Comparison of ENCODE assay signal across 13 cellular contexts in genomic region chr17:73549841-73550430, GRCh38.
"Had no signal": no experiment of that assay in that cellular context is flagged by ENCODE, and none has a peak within 500 bp of the region (broad histone marks: within the 10 kb centered on the region; RNA-seq: fewer than 3 reads in every experiment).

No MANE protein-coding gene starts in this region.

- H3K9me3 ChIP-seq: adrenal gland, pancreas, thyroid gland had no signal

- H3K27me3 ChIP-seq: adrenal gland, thyroid gland had no signal

- FAIRE-seq: pancreas had no signal

- H3K4me3 ChIP-seq: adrenal gland, coronary artery, pancreas, thyroid gland had no signal

- H3K27me3 Mint-ChIP-seq: activated CD4-positive, alpha-beta T cell treated with anti-CD3 and anti-CD28 coated beads for 36 hours; activated naive CD4-positive, alpha-beta T cell treated with anti-CD3 and anti-CD28 coated beads, Interleukin-2, amount 50 U/mL, for 24 hours; activated T-cell treated with anti-CD3 and anti-CD28 coated beads, Interleukin-2, amount 50 U/mL, for 24 hours had no signal

- DNase-seq: activated CD4-positive, alpha-beta memory T cell treated with anti-CD3 and anti-CD28 coated beads for 36 hours; activated CD4-positive, alpha-beta T cell treated with anti-CD3 and anti-CD28 coated beads for 36 hours; activated effector memory CD4-positive, alpha-beta T cell treated with anti-CD3 and anti-CD28 coated beads, Interleukin-2, amount 50 U/mL, for 16 hours; activated T-cell treated with anti-CD3 and anti-CD28 coated beads, Interleukin-2, amount 50 U/mL, for 24 hours; adrenal gland; central memory CD4-positive, alpha-beta T cell; left cardiac atrium; stimulated activated CD4-positive, alpha-beta T cell treated with anti-CD3 and anti-CD28 coated beads, Interleukin-1b, Interleukin-23, amount 100 ng/mL, for 48 hours had no signal

- H3K27ac Mint-ChIP-seq: activated CD4-positive, alpha-beta memory T cell treated with anti-CD3 and anti-CD28 coated beads for 36 hours; activated CD4-positive, alpha-beta T cell treated with anti-CD3 and anti-CD28 coated beads for 36 hours; activated naive CD4-positive, alpha-beta T cell treated with anti-CD3 and anti-CD28 coated beads, Interleukin-2, amount 50 U/mL, for 24 hours; activated T-cell treated with anti-CD3 and anti-CD28 coated beads, Interleukin-2, amount 50 U/mL, for 24 hours had no signal

- H3K36me3 Mint-ChIP-seq: activated CD4-positive, alpha-beta memory T cell treated with anti-CD3 and anti-CD28 coated beads for 36 hours; activated naive CD4-positive, alpha-beta T cell treated with anti-CD3 and anti-CD28 coated beads, Interleukin-2, amount 50 U/mL, for 24 hours had no signal

- H3K36me3 ChIP-seq: adrenal gland, pancreas, thyroid gland had no signal

- H3K4me1 ChIP-seq: pancreas had no signal

- H3K27ac ChIP-seq: adrenal gland, coronary artery, pancreas had no signal

- H3K9me3 Mint-ChIP-seq: activated naive CD4-positive, alpha-beta T cell treated with anti-CD3 and anti-CD28 coated beads, Interleukin-2, amount 50 U/mL, for 24 hours had no signal

- ATAC-seq: activated CD4-positive, alpha-beta T cell treated with anti-CD3 and anti-CD28 coated beads for 36 hours; esophagus mucosa; left cardiac atrium; pancreas had no signal

- H3K4me3 Mint-ChIP-seq: activated CD4-positive, alpha-beta memory T cell treated with anti-CD3 and anti-CD28 coated beads for 36 hours; activated CD4-positive, alpha-beta T cell treated with anti-CD3 and anti-CD28 coated beads for 36 hours; activated naive CD4-positive, alpha-beta T cell treated with anti-CD3 and anti-CD28 coated beads, Interleukin-2, amount 50 U/mL, for 24 hours; activated T-cell treated with anti-CD3 and anti-CD28 coated beads, Interleukin-2, amount 50 U/mL, for 24 hours had no signal
